Comparison of ENCODE assay signal across 12 cellular contexts in the genomic region with DNA sequence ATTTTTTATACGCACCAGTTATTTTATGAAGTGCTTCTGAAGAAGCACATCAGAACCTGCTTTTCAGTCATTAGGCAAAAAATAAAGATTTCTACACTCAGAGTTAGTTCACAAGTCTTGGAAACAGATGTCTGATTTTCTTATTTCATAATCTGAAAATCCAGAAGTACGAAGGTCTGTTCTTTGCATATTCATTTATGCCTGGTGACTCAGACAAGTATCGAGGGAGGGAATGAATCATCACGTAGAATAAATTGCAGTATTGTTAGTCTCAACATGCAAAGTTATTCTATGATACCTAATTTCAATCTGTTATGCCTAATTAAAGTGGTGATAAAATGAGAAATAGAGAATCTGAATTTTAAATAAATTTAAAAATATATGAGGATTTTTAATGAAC.
DNase-seq lines count a peak whose midpoint lies in the region; ATAC-seq and TF ChIP-seq lines count a peak whose summit lies in the region.
"Had no signal": no experiment of that assay in that cellular context is flagged by ENCODE, and none has a peak within 500 bp of the region (broad histone marks: within the 10 kb centered on the region; RNA-seq: fewer than 3 reads in every experiment).

No MANE protein-coding gene starts in this region.

- no peaks in the 10 kb centered on the region for H3K36me3 ChIP-seq in aorta (ENCODE audit: control insufficient read depth in 1 of 2, insufficient read depth in 2 of 2, low read length in 1 of 2)
- H3K36me3 ChIP-seq in SJCRH30, result no peaks in the 10 kb centered on the region
- H3K36me3 ChIP-seq: ovary, thoracic aorta had no signal

- intact Hi-C loops in aorta (cut with DNase I), result no loop called here

- no peaks in the 10 kb centered on the region for H3K9me3 ChIP-seq in aorta (ENCODE audit: control insufficient read depth, low read length)
- H3K9me3 ChIP-seq in SJCRH30 (replicated peaks), result no peaks in the 10 kb centered on the region
- H3K9me3 ChIP-seq: ovary, thoracic aorta had no signal

- no peaks in the 10 kb centered on the region for H3K4me1 ChIP-seq in aorta (ENCODE audit: control insufficient read depth in 1 of 2, insufficient read depth in 2 of 2, low read length in 2 of 2)
- no peaks in the 10 kb centered on the region for H3K4me1 ChIP-seq in SJCRH30

- whole genome bisulfite sequencing in aorta, 2 donors, result 47 to 56% methylated on average over 4 of the region's 4 CpGs

- TF ChIP-seq CTCF in astrocyte of the spinal cord (IDR thresholded peaks at IDR 0.05; ENCODE audit: low read depth, low read length), result no peak

- H3K4me3 ChIP-seq in astrocyte of the spinal cord (ENCODE audit: low read depth, low read length), result no peak overlapping the region
- no peak overlapping the region for H3K4me3 ChIP-seq in aorta (ENCODE audit: low read length in 2 of 2)
- no peak overlapping the region for H3K4me3 ChIP-seq in SJCRH30
- H3K4me3 ChIP-seq: ovary, thoracic aorta had no signal

- ATAC-seq in GM21447 (IDR thresholded peaks at IDR 0.05; ENCODE audit: unreplicated experiment) (no peak), aorta (ENCODE audit: low FRiP score) (no peak), GM18858 (IDR thresholded peaks at IDR 0.05; ENCODE audit: unreplicated experiment) (no peak)

- DNase-seq in EH (ENCODE audit: low read depth), result peak; percentile 6
- DNase-seq in LHCN-M2 (ENCODE audit: low read depth), result peak; percentile 75
- DNase-seq in astrocyte of the spinal cord (ENCODE audit: low read depth, low spot score), result peak; percentile 27
- peak; percentile 2 for DNase-seq in non-pigmented ciliary epithelial cell (ENCODE audit: low read depth)
- no peak for DNase-seq in aorta
- DNase-seq in SJCRH30, result no peak
- DNase-seq: NCI-H2171; ovary; stimulated activated CD4-positive, alpha-beta T cell treated with anti-CD3 and anti-CD28 coated beads, Interleukin-4, amount 100 ng/mL, for 4 hours had no signal

- in situ Hi-C loops in astrocyte of the spinal cord (cut with HindIII; ENCODE audit: low sequenced_read_pairs), result no loop called here

- H3K27ac ChIP-seq in aorta (ENCODE audit: low read depth in 1 of 2, low read length in 2 of 2), result no peak overlapping the region
- no peak overlapping the region for H3K27ac ChIP-seq in SJCRH30
- H3K27ac ChIP-seq: ovary, thoracic aorta had no signal

- no peaks in the 10 kb centered on the region for H3K27me3 ChIP-seq in aorta (ENCODE audit: control insufficient read depth in 1 of 2, insufficient read depth in 2 of 2, low read length in 1 of 2)
- no peaks in the 10 kb centered on the region for H3K27me3 ChIP-seq in SJCRH30
- H3K27me3 ChIP-seq: ovary had no signal

Comparison
In these comparisons a context has a peak if more than half of its experiments do, and no peak if none do; other contexts are left out.
1. DNase-seq: peak in EH (single experiment), LHCN-M2 (single experiment), astrocyte of the spinal cord (single experiment) and non-pigmented ciliary epithelial cell (single experiment); none in aorta (0 of 2) and SJCRH30 (0 of 2).